Comparison of ENCODE assay signal across 1 cellular context in genomic region chr1:212645563-212646543, GRCh38.
TF ChIP-seq lines count a peak whose summit lies in the region.

No MANE protein-coding gene starts in this region.

TF ChIP-seq in endothelial cell of umbilical vein, 7 proteins besides CTCF, POLR2A, EP300 and RAD21:
- TF ChIP-seq POLR2AphosphoS5 (IDR thresholded peaks at IDR 0.05; ENCODE audit: insufficient read depth, low read depth, low read length) = no peak
- peak; percentile 45 for TF ChIP-seq GATA2 (IDR thresholded peaks at IDR 0.05; ENCODE audit: insufficient read depth, insufficient read length, low read depth, low read length)
TF ChIP-seq in endothelial cell of umbilical vein: peak in this region for 1.
